Comparison of ENCODE assay signal across 25 cellular contexts in genomic region chr22:44678245-44678979, GRCh38. TPM values are rescaled to one million over a fixed set of nuclear protein-coding genes. Genes with fewer than 3 reads are reported as not detected.
DNase-seq lines count a peak whose midpoint lies in the region; ATAC-seq and TF ChIP-seq lines count a peak whose summit lies in the region.
"Had no signal": no experiment of that assay in that cellular context is flagged by ENCODE, and none has a peak within 500 bp of the region (broad histone marks: within the 10 kb centered on the region; RNA-seq: fewer than 3 reads in every experiment).

No MANE protein-coding gene starts in this region.

- H3K36me3 ChIP-seq in mesenchymal stem cell (ENCODE audit: control insufficient read depth in 1 of 2, insufficient read depth in 2 of 2, low read depth in 1 of 2, low read length in 2 of 2), result no peaks in the 10 kb centered on the region
- H3K36me3 ChIP-seq: breast epithelium, MG63, sigmoid colon, tibial nerve had no signal

- no peak overlapping the region for H3K9ac ChIP-seq in mesenchymal stem cell (ENCODE audit: low read length)

- H3K23ac ChIP-seq in mesenchymal stem cell (ENCODE audit: low read length in 2 of 2), result no peak overlapping the region

- H3K4me3 Mint-ChIP-seq in natural killer cell, result peak overlapping the region; percentile 78
- H3K4me3 Mint-ChIP-seq in natural killer cell treated with Interleukin-12 subunit alpha and Interleukin-12 subunit beta and Interleukin-15 and Interleukin-18, amount 100 ng/mL, for 72 hours, result no peak overlapping the region
- H3K4me3 Mint-ChIP-seq in T-helper 17 cell, result no peak overlapping the region
- H3K4me3 Mint-ChIP-seq: activated CD4-positive, alpha-beta memory T cell treated with anti-CD3 and anti-CD28 coated beads, Interleukin-2, amount 10 ng/mL, durations not matched to agents 7 days and 5 days had no signal

- H3K9me3 ChIP-seq in T-helper 17 cell (ENCODE audit: control insufficient read depth, low read length, poor library complexity, severe bottlenecking) (no peaks in the 10 kb centered on the region), mesenchymal stem cell (ENCODE audit: control insufficient read depth, low read length) (no peaks in the 10 kb centered on the region)
- H3K9me3 ChIP-seq: breast epithelium, MG63, sigmoid colon, tibial nerve had no signal

- no peak overlapping the region for H3K18ac ChIP-seq in mesenchymal stem cell (ENCODE audit: low read depth in 1 of 2, low read length in 2 of 2)

- H3K4me1 ChIP-seq in mesenchymal stem cell (ENCODE audit: control insufficient read depth, insufficient read depth, low read depth, low read length), result peaks cover 45% of the 10 kb centered on the region
- H3K4me1 ChIP-seq: breast epithelium, sigmoid colon had no signal

- H2BK5ac ChIP-seq in mesenchymal stem cell (ENCODE audit: low read depth, low read length, poor library complexity, severe bottlenecking), result no peak overlapping the region

- H3K9me3 Mint-ChIP-seq in natural killer cell, result no peaks in the 10 kb centered on the region
- no peaks in the 10 kb centered on the region for H3K9me3 Mint-ChIP-seq in natural killer cell treated with Interleukin-12 subunit alpha and Interleukin-12 subunit beta and Interleukin-15 and Interleukin-18, amount 100 ng/mL, for 72 hours
- H3K9me3 Mint-ChIP-seq: activated CD4-positive, alpha-beta memory T cell treated with anti-CD3 and anti-CD28 coated beads, Interleukin-2, amount 10 ng/mL, durations not matched to agents 7 days and 5 days; activated T-helper 2 cell treated with anti-CD3 and anti-CD28 coated beads, Interferon-gamma antibody, Interleukin-2, Interleukin-4, amounts not matched to agents 10 μg/mL and 5 μg/mL and 100 μg/mL, durations not matched to agents 14 hours and 24 hours and 36 hours; immature natural killer cell had no signal

- WGBS in mesenchymal stem cell, result 96% methylated on average over 17 of the region's 21 CpGs

- peaks cover 49 to 75% of the 10 kb centered on the region in 2 donors for H3K4me1 Mint-ChIP-seq in natural killer cell
- H3K4me1 Mint-ChIP-seq in natural killer cell treated with Interleukin-12 subunit alpha and Interleukin-12 subunit beta and Interleukin-15 and Interleukin-18, amount 100 ng/mL, for 72 hours (ENCODE audit: low read depth in 2 of 2), result peaks cover 34% of the 10 kb centered on the region in 2 donors
- H3K4me1 Mint-ChIP-seq in T-helper 17 cell, result peaks cover 28% of the 10 kb centered on the region

- no peaks in the 10 kb centered on the region for H3K27me3 Mint-ChIP-seq in natural killer cell (ENCODE audit: low read depth in 2 of 2)
- H3K27me3 Mint-ChIP-seq in natural killer cell treated with Interleukin-12 subunit alpha and Interleukin-12 subunit beta and Interleukin-15 and Interleukin-18, amount 100 ng/mL, for 72 hours, result no peaks in the 10 kb centered on the region
- no peaks in the 10 kb centered on the region for H3K27me3 Mint-ChIP-seq in T-helper 17 cell
- H3K27me3 Mint-ChIP-seq: activated CD4-positive, alpha-beta memory T cell treated with anti-CD3 and anti-CD28 coated beads, Interleukin-2, amount 10 ng/mL, durations not matched to agents 7 days and 5 days; progenitor cell of endocrine pancreas had no signal

- H2BK15ac ChIP-seq in mesenchymal stem cell (ENCODE audit: low read depth, poor library complexity, severe bottlenecking), result no peak overlapping the region

- H2AFZ ChIP-seq in mesenchymal stem cell (ENCODE audit: low read depth, low read length), result no peak overlapping the region

- no peaks in the 10 kb centered on the region for H3K79me1 ChIP-seq in mesenchymal stem cell (replicated peaks; ENCODE audit: low read length, poor library complexity, severe bottlenecking)

- intact Hi-C loops in natural killer cell (cut with micrococcal nuclease), result no loop called here

- no peak overlapping the region for H4K91ac ChIP-seq in mesenchymal stem cell (ENCODE audit: low read length)

- no peak overlapping the region for H3K4me3 ChIP-seq in mesenchymal stem cell (ENCODE audit: insufficient read depth in 1 of 2, low read depth in 1 of 2, low read length in 2 of 2)
- H3K4me3 ChIP-seq: breast epithelium, MG63, sigmoid colon, tibial nerve had no signal

- H4K8ac ChIP-seq in mesenchymal stem cell (ENCODE audit: low read length), result no peak overlapping the region

- no peak overlapping the region for H3K27ac ChIP-seq in mesenchymal stem cell (ENCODE audit: low read length, poor library complexity, severe bottlenecking)
- H3K27ac ChIP-seq: breast epithelium, sigmoid colon, tibial nerve had no signal

- no peak overlapping the region for H3K14ac ChIP-seq in mesenchymal stem cell (ENCODE audit: low read length in 2 of 2)

- peak overlapping the region; percentile 33 for H2AK5ac ChIP-seq in mesenchymal stem cell (ENCODE audit: low read length, severe bottlenecking)

- peak overlapping the region in 1 of 2 experiments; percentile 15 for H3K4ac ChIP-seq in mesenchymal stem cell (ENCODE audit: low read depth in 1 of 2, low read length in 2 of 2)

- H2BK12ac ChIP-seq in mesenchymal stem cell (ENCODE audit: low read length in 2 of 2), result no peak overlapping the region

- DNase-seq in natural killer cell, result no peak
- no peak for DNase-seq in natural killer cell treated with Interleukin-12 subunit alpha and Interleukin-12 subunit beta and Interleukin-15 and Interleukin-18, amount 100 ng/mL, for 72 hours (ENCODE audit: low spot score)
- DNase-seq in T-helper 17 cell, result no peak
- DNase-seq in mesenchymal stem cell, result no peak
- no peak for DNase-seq in NK-92 (lab: John Stamatoyannopoulos, UW; ENCODE audit: unreplicated experiment)
- DNase-seq in epidermal melanocyte (ENCODE audit: insufficient read length, low spot score), result no peak
- DNase-seq: activated CD4-positive, alpha-beta memory T cell treated with anti-CD3 and anti-CD28 coated beads, Interleukin-2, amount 10 ng/mL, durations not matched to agents 7 days and 5 days; activated naive CD4-positive, alpha-beta T cell treated with anti-CD3 and anti-CD28 coated beads, Interleukin-2, amount 50 U/mL, for 16 hours; C1 segment of cervical spinal cord; COR-L47; DND-41; GF-D8; immature natural killer cell; left colon; MG63; NCI-H2029 treated with DMSO at 0.1 percent for 48 hours; NCI-H82; sigmoid colon; stimulated activated CD4-positive, alpha-beta T cell treated with anti-CD3 and anti-CD28 coated beads, Interleukin-12 subunit alpha, Interleukin-12 subunit beta, amount 100 ng/mL, for 4 hours; stimulated activated CD4-positive, alpha-beta T cell treated with anti-CD3 and anti-CD28 coated beads, Interleukin-4, amount 100 ng/mL, for 1 hour had no signal

- TF ChIP-seq CTCF in natural killer cell (IDR thresholded peaks at IDR 0.05), result no peak

- H3K27ac Mint-ChIP-seq in natural killer cell (no peak overlapping the region), T-helper 17 cell (peak overlapping the region; percentile 83)
- no peak overlapping the region for H3K27ac Mint-ChIP-seq in natural killer cell treated with Interleukin-12 subunit alpha and Interleukin-12 subunit beta and Interleukin-15 and Interleukin-18, amount 100 ng/mL, for 72 hours
- H3K27ac Mint-ChIP-seq: activated CD4-positive, alpha-beta memory T cell treated with anti-CD3 and anti-CD28 coated beads, Interleukin-2, amount 10 ng/mL, durations not matched to agents 7 days and 5 days; activated T-helper 2 cell treated with anti-CD3 and anti-CD28 coated beads, Interferon-gamma antibody, Interleukin-2, Interleukin-4, amounts not matched to agents 10 μg/mL and 5 μg/mL and 100 μg/mL, durations not matched to agents 14 hours and 24 hours and 36 hours; progenitor cell of endocrine pancreas had no signal

- H3K36me3 Mint-ChIP-seq in natural killer cell, result no peaks in the 10 kb centered on the region
- no peaks in the 10 kb centered on the region for H3K36me3 Mint-ChIP-seq in natural killer cell treated with Interleukin-12 subunit alpha and Interleukin-12 subunit beta and Interleukin-15 and Interleukin-18, amount 100 ng/mL, for 72 hours
- peaks cover 2% of the 10 kb centered on the region for H3K36me3 Mint-ChIP-seq in T-helper 17 cell (ENCODE audit: low read depth)

- no peaks in the 10 kb centered on the region for H3K27me3 ChIP-seq in mesenchymal stem cell (ENCODE audit: control insufficient read depth in 1 of 2, insufficient read depth in 1 of 2, low read length in 2 of 2)
- H3K27me3 ChIP-seq: breast epithelium, MG63, sigmoid colon, tibial nerve had no signal

- H2BK120ac ChIP-seq in mesenchymal stem cell (ENCODE audit: low read depth, low read length), result no peak overlapping the region

- no peak overlapping the region for H3K4me2 ChIP-seq in mesenchymal stem cell (ENCODE audit: low read length, poor library complexity, severe bottlenecking)

- ATAC-seq in natural killer cell, result no peak
- no peak for ATAC-seq in natural killer cell treated with Interleukin-12 subunit alpha and Interleukin-12 subunit beta and Interleukin-15 and Interleukin-18, amount 100 ng/mL, for 72 hours
- ATAC-seq in T-helper 17 cell, result no peak
- ATAC-seq in HG03097 (IDR thresholded peaks at IDR 0.05; ENCODE audit: low FRiP score, unreplicated experiment), result no peak
- ATAC-seq: left colon had no signal

RNA-seq across cellular contexts. Expression of gene PRR5, which starts 23.6 kb away (rescaled TPM):
- total RNA-seq in natural killer cell (100 to 1,000 TPM in 1 of 3 donors, 10 to 100 TPM in 2; 92.6 to 133 (median 93.4) TPM), T-helper 17 cell (10 to 100 TPM; 51.8 to 52.2 TPM)
- 10 to 100 TPM; 15.7 to 29.2 TPM for total RNA-seq in natural killer cell treated with Interleukin-12 subunit alpha and Interleukin-12 subunit beta and Interleukin-15 and Interleukin-18, amount 100 ng/mL, for 72 hours
- 12.2 TPM for polyA plus RNA-seq in mesenchymal stem cell (2013, experiment 1 of 2)
- 12.2 TPM for polyA plus RNA-seq in mesenchymal stem cell (2013, experiment 2 of 2)
